In genomic region chr19:663682-664117, GRCh38 we compare ENCODE assay signal across 6 cellular contexts. TPM values are rescaled to one million over a fixed set of nuclear protein-coding genes. Genes with fewer than 3 reads are reported as not detected.
A peak's percentile ranks its signal among the peaks of the same experiment; 100 is the strongest.
DNase-seq lines count a peak whose midpoint lies in the region; ATAC-seq, FAIRE-seq and TF ChIP-seq lines count a peak whose summit lies in the region.

No MANE protein-coding gene starts in this region.

- H3K27ac Mint-ChIP-seq in T-cell, result peak overlapping the region; percentile 89 to 91

- H3K9me3 ChIP-seq in keratinocyte (ENCODE audit: control insufficient read depth, low read depth, low read length), result no peaks in the 10 kb centered on the region

- H4K20me1 ChIP-seq in keratinocyte (ENCODE audit: control insufficient read depth, extremely low read depth, insufficient read depth, low read length), result peaks cover 27% of the 10 kb centered on the region

- no peak for DNase-seq in AG04449 (ENCODE audit: low read depth, low spot score)
- DNase-seq in T-cell, result no peak
- DNase-seq in keratinocyte (ENCODE audit: low read depth, low spot score), result no peak
- no peak for DNase-seq in islet precursor cell
- DNase-seq in GM19238 (ENCODE audit: insufficient read length, low spot score), result no peak
- DNase-seq in T1000 (lab: John Stamatoyannopoulos, UW), result no peak

- POLR2A ChIA-PET in AG04449 (lab: Yijun Ruan, JAX) (interaction anchor here (0.8 to 1.5 kb wide), 3 partner anchors 12 to 17 kb away, joined by 4 to 10 read pairs (median 6); partner anchors contain the start of gene FSTL3), T-cell (lab: Charles Lee) (interaction anchor here in 1 of 2 donors (0.8 kb wide), 1 partner anchor 80 kb away, joined by 4 read pairs; no protein-coding TSS in a partner anchor)

- H2AFZ ChIP-seq in keratinocyte (ENCODE audit: control insufficient read depth, low read length), result peak overlapping the region; percentile 87

- H3K9me1 ChIP-seq in keratinocyte (ENCODE audit: control insufficient read depth, extremely low read depth, insufficient read depth, low read length), result peaks cover 2% of the 10 kb centered on the region

- dilution Hi-C loops in keratinocyte (cut with MboI; ENCODE audit: extremely low pct_ligation_motif_present, low sequenced_read_pairs), result no loop called here

- H3K9me3 Mint-ChIP-seq in T-cell, result no peaks in the 10 kb centered on the region

- peaks cover under 1 to 2% of the 10 kb centered on the region in 2 experiments for H3K36me3 ChIP-seq in keratinocyte (ENCODE audit: control insufficient read depth in 2 of 2, extremely low read depth in 1 of 2, insufficient read depth in 2 of 2, low read length in 2 of 2)

- H3K4me1 Mint-ChIP-seq in T-cell, result peaks cover 33 to 47% (median 40%) of the 10 kb centered on the region in 3 donors

- H3K27me3 Mint-ChIP-seq in T-cell, result no peaks in the 10 kb centered on the region

- peak overlapping the region; percentile 64 for H3K4me3 ChIP-seq in AG04449 (ENCODE audit: low read depth, low read length)
- H3K4me3 ChIP-seq in keratinocyte (ENCODE audit: control insufficient read depth in 2 of 3, extremely low read depth in 1 of 3, insufficient read depth in 2 of 3, low read depth in 1 of 3, low read length in 3 of 3), result peak overlapping the region; percentile 46 to 70 (median 70)

- peaks cover 43% of the 10 kb centered on the region for H3K79me2 ChIP-seq in keratinocyte (ENCODE audit: control insufficient read depth, insufficient read depth, low read length)

- ATAC-seq in T-cell (replicated peaks in 1 of 4), result no peak

- no peaks in the 10 kb centered on the region for H3K27me3 ChIP-seq in keratinocyte (ENCODE audit: control insufficient read depth, extremely low read depth, insufficient read depth, low read length)

- CTCF ChIA-PET in AG04449 (lab: Yijun Ruan, JAX) (interaction anchor here (1.0 to 1.9 kb wide), 7 partner anchors 16 to 202 kb away, joined by 3 to 14 read pairs (median 7); no protein-coding TSS in a partner anchor), T-cell (lab: Charles Lee) (interaction anchor here in 1 of 2 donors (0.6 kb wide), 1 partner anchor 133 kb away, joined by 3 read pairs; the partner anchor contains the start of gene PTBP1)

- peak overlapping the region; percentile 86 for H3K9ac ChIP-seq in keratinocyte (ENCODE audit: control insufficient read depth, extremely low read depth, insufficient read depth, low read length)

- peak overlapping the region; percentile 73 to 98 (median 75) for H3K4me3 Mint-ChIP-seq in T-cell

- H3K4me2 ChIP-seq in keratinocyte (ENCODE audit: control insufficient read depth, extremely low read depth, insufficient read depth, low read depth, low read length), result peak overlapping the region; percentile 82

- no peak for TF ChIP-seq CTCF in AG04449 (IDR thresholded peaks at IDR 0.05; ENCODE audit: insufficient read depth, low read length, missing control alignments)
- no peak for TF ChIP-seq CTCF in keratinocyte (optimal IDR thresholded peaks at IDR 0.05 in 1 of 3, IDR thresholded peaks at IDR 0.05 in 1 of 3, conservative IDR thresholded peaks at IDR 0.05 in 1 of 3; ENCODE audit: extremely low read depth in 1 of 3, insufficient read depth in 2 of 3, low read length in 3 of 3)

- H3K4me1 ChIP-seq in keratinocyte (ENCODE audit: control insufficient read depth, extremely low read depth, insufficient read depth, low read length), result peaks cover 43% of the 10 kb centered on the region

- H3K36me3 Mint-ChIP-seq in T-cell, result peaks cover 2% of the 10 kb centered on the region

- peak overlapping the region; percentile 69 for H3K27ac ChIP-seq in keratinocyte (ENCODE audit: control insufficient read depth, insufficient read depth, low read length)

- FAIRE-seq in keratinocyte (lab: Jason Lieb, UNC), result no peak

RNA-seq across cellular contexts. Expression of gene RNF126, which starts 0.7 kb away (rescaled TPM):
- total RNA-seq in T-cell, result 100 to 1,000 TPM in 4 of 5 donors, 10 to 100 TPM in 1; 98.8 to 139 (median 118) TPM
- 8.2 to 30.0 TPM (median 14.8 TPM) in 3 replicates for polyA plus RNA-seq in keratinocyte
- 10.8 TPM for polyA plus RNA-seq in keratinocyte (2011; ENCODE audit: low read depth)
- 10.0 and 29.0 TPM in 2 replicates for polyA plus RNA-seq in keratinocyte (2011; cell fraction: cytosol; rRNA removed)
- polyA plus RNA-seq in keratinocyte (2011; cell fraction: nucleus; rRNA removed), result 17.7 and 30.0 TPM in 2 replicates
- 37.0 and 57.0 TPM in 2 replicates for polyA plus RNA-seq in keratinocyte (2012; ENCODE audit: low replicate concordance)
- 5.0 to 32.4 TPM (median 8.5 TPM) in 3 replicates for polyA minus RNA-seq in keratinocyte
- 50.3 TPM for polyA minus RNA-seq in keratinocyte (2011; cell fraction: cytosol; rRNA and poly(A)+ RNA removed)
- 18.8 and 19.9 TPM in 2 replicates for polyA minus RNA-seq in keratinocyte (2011; cell fraction: nucleus; rRNA and poly(A)+ RNA removed)

RNA-seq across cellular contexts. Expression of gene FSTL3, which starts 12.5 kb away (rescaled TPM):
- total RNA-seq in T-cell, result 1 to 10 TPM; 2.0 to 5.3 (median 4.1) TPM
- 54.4 to 105 TPM (median 66.0 TPM) in 3 replicates for polyA plus RNA-seq in keratinocyte
- polyA plus RNA-seq in keratinocyte (2011; ENCODE audit: low read depth), result 11.7 TPM
- polyA plus RNA-seq in keratinocyte (2011; cell fraction: cytosol; rRNA removed), result 35.5 and 76.0 TPM in 2 replicates
- 185 and 193 TPM in 2 replicates for polyA plus RNA-seq in keratinocyte (2011; cell fraction: nucleus; rRNA removed)
- polyA plus RNA-seq in keratinocyte (2012; ENCODE audit: low replicate concordance), result 101 and 111 TPM in 2 replicates
- 38.0 to 68.4 TPM (median 48.9 TPM) in 3 replicates for polyA minus RNA-seq in keratinocyte
- 206 TPM for polyA minus RNA-seq in keratinocyte (2011; cell fraction: cytosol; rRNA and poly(A)+ RNA removed)
- polyA minus RNA-seq in keratinocyte (2011; cell fraction: nucleus; rRNA and poly(A)+ RNA removed), result 122 and 140 TPM in 2 replicates

RNA-seq across cellular contexts. Expression of gene FGF22, which starts 24.0 kb away (rescaled TPM):
- 1 to 10 TPM in 3 of 5 donors, under 1 TPM in 2; 0.35 to 3.9 (median 2.8) TPM for total RNA-seq in T-cell
- polyA plus RNA-seq in keratinocyte, result 0.05 TPM in 1 of 3 replicates, not detected in the others
- polyA plus RNA-seq in keratinocyte (2011; ENCODE audit: low read depth), result 1.0 TPM
- not detected in 2 replicates for polyA plus RNA-seq in keratinocyte (2011; cell fraction: cytosol; rRNA removed)
- polyA plus RNA-seq in keratinocyte (2011; cell fraction: nucleus; rRNA removed), result 0.13 and 0.17 TPM in 2 replicates
- polyA plus RNA-seq in keratinocyte (2012; ENCODE audit: low replicate concordance), result 0.76 TPM in 1 of 2 replicates, not detected in the other
- not detected in 3 replicates for polyA minus RNA-seq in keratinocyte
- polyA minus RNA-seq in keratinocyte (2011; cell fraction: cytosol; rRNA and poly(A)+ RNA removed), result not detected
- polyA minus RNA-seq in keratinocyte (2011; cell fraction: nucleus; rRNA and poly(A)+ RNA removed), result not detected in 2 replicates

RNA-seq across cellular contexts. Expression of gene POLRMT, which starts 30.4 kb away (rescaled TPM):
- total RNA-seq in T-cell, result 100 to 1,000 TPM in 3 of 5 donors, 10 to 100 TPM in 2; 61.3 to 118 (median 103) TPM
- 20.9 to 53.6 TPM (median 33.3 TPM) in 3 replicates for polyA plus RNA-seq in keratinocyte
- 32.1 TPM for polyA plus RNA-seq in keratinocyte (2011; ENCODE audit: low read depth)
- polyA plus RNA-seq in keratinocyte (2011; cell fraction: cytosol; rRNA removed), result 12.6 and 19.6 TPM in 2 replicates
- polyA plus RNA-seq in keratinocyte (2011; cell fraction: nucleus; rRNA removed), result 47.6 and 72.8 TPM in 2 replicates
- 50.1 and 59.7 TPM in 2 replicates for polyA plus RNA-seq in keratinocyte (2012; ENCODE audit: low replicate concordance)
- 74.0 to 142 TPM (median 140 TPM) in 3 replicates for polyA minus RNA-seq in keratinocyte
- 90.4 TPM for polyA minus RNA-seq in keratinocyte (2011; cell fraction: cytosol; rRNA and poly(A)+ RNA removed)
- 40.7 and 57.9 TPM in 2 replicates for polyA minus RNA-seq in keratinocyte (2011; cell fraction: nucleus; rRNA and poly(A)+ RNA removed)

RNA-seq across cellular contexts. Expression of gene PRSS57, which starts 31.6 kb away (rescaled TPM):
- total RNA-seq in T-cell, result 1 to 10 TPM in 3 of 5 donors, under 1 TPM in 1, not detected in 1; 0.86 to 2.5 (median 1.7) TPM
- not detected in 3 replicates for polyA plus RNA-seq in keratinocyte
- polyA plus RNA-seq in keratinocyte (2011; ENCODE audit: low read depth), result not detected
- not detected in 2 replicates for polyA plus RNA-seq in keratinocyte (2011; cell fraction: cytosol; rRNA removed)
- not detected in 2 replicates for polyA plus RNA-seq in keratinocyte (2011; cell fraction: nucleus; rRNA removed)
- not detected in 2 replicates for polyA plus RNA-seq in keratinocyte (2012; ENCODE audit: low replicate concordance)
- polyA minus RNA-seq in keratinocyte, result not detected in 3 replicates
- polyA minus RNA-seq in keratinocyte (2011; cell fraction: cytosol; rRNA and poly(A)+ RNA removed), result not detected
- not detected in 2 replicates for polyA minus RNA-seq in keratinocyte (2011; cell fraction: nucleus; rRNA and poly(A)+ RNA removed)
